Comparison of ENCODE assay signal across 22 cellular contexts in the genomic region with DNA sequence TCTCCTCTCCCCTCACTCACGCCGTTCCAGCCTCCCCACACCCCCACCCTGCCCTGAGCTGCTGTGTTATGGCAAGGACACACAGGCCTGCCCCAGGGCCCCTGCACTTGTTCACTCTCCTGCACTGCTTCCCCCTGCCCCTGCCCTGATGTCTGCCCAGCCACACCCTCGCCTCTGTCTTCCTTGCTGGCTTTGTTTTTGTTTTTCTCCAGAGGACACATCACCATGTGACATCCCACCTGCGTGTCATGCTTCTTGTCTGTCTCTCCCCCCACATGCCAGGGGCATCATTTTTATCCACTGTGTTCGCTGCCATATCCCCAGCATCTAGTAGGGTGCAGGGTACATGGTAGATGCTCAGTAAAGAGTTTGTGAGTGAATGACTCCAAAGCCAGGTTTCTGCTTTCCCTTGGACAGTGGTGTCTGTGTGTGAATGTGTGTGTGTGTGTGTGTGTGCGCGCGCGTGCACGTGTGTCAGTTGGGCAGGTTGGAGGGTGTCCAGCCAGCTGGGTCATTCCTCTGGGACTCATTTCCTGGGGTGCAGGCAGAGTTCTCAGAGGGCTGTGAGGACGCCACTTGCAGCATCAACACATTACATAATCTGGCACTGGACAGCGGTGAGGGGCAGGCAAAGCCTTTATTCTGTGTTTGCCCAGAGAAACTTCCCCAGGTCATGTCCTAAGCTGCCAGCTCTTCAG.
DNase-seq lines count a peak whose midpoint lies in the region; ATAC-seq, FAIRE-seq and TF ChIP-seq lines count a peak whose summit lies in the region.
"Had no signal": no experiment of that assay in that cellular context is flagged by ENCODE, and none has a peak within 500 bp of the region (broad histone marks: within the 10 kb centered on the region; RNA-seq: fewer than 3 reads in every experiment).

No MANE protein-coding gene starts in this region.

- no peak overlapping the region for H3K27ac ChIP-seq in coronary artery
- H3K27ac ChIP-seq in HepG2 (ENCODE audit: extremely low read length, insufficient read depth, low read length), result no peak overlapping the region
- H3K27ac ChIP-seq: BLaER1, Peyer's patch had no signal

- no peak overlapping the region for H2AFZ ChIP-seq in HepG2 (ENCODE audit: low read length)

- TF ChIP-seq CTCF in coronary artery (IDR thresholded peaks at IDR 0.05), result no peak
- TF ChIP-seq CTCF in HepG2 (CRISPR knock-in tag; IDR thresholded peaks at IDR 0.05), result no peak

- no peaks in the 10 kb centered on the region for H3K79me2 ChIP-seq in HepG2 (ENCODE audit: insufficient read depth, low read length)

- TF ChIP-seq RAD21 in HepG2 (CRISPR knock-in tag; IDR thresholded peaks at IDR 0.05), result no peak

- intact Hi-C loops in HepG2 (cut with micrococcal nuclease; ENCODE audit: unreplicated experiment) (no loop called here), sciatic nerve (cut with DNase I) (no loop called here)

- BruUV-seq in HepG2 (replicated peaks; lab: Mats Ljungman, UMichigan), result no TSS peak

- no peaks in the 10 kb centered on the region for H3K9me3 ChIP-seq in HepG2 (ENCODE audit: low read length)
- H3K9me3 ChIP-seq: BLaER1, Peyer's patch had no signal

- no peak overlapping the region for H3K9ac ChIP-seq in HepG2 (ENCODE audit: insufficient read depth, low read depth, low read length)
- H3K9ac ChIP-seq: BLaER1 had no signal

- POLR2A ChIA-PET in HepG2 (lab: Yijun Ruan, JAX), result no interaction called here

- H4K20me1 ChIP-seq in HepG2 (ENCODE audit: insufficient read depth, low read length), result no peaks in the 10 kb centered on the region
- H4K20me1 ChIP-seq: BLaER1 had no signal

- DNase-seq in G401 (ENCODE audit: low spot score), result peak; percentile 15
- peak; percentile 55 for DNase-seq in coronary artery (ENCODE audit: low spot score)
- no peak for DNase-seq in HepG2 (ENCODE audit: low spot score)
- DNase-seq in sciatic nerve (ENCODE audit: low spot score), result peak; percentile 37
- no peak for DNase-seq in HT-29 (ENCODE audit: low spot score)
- DNase-seq: CD4-positive, alpha-beta memory T cell; DMS153; Kasumi-1; NCI-H1092 treated with DMSO at 0.1 percent for 48 hours; NCI-H2081 treated with DMSO at 0.1 percent for 48 hours; NCI-H446 treated with DMSO at 0.1 percent for 48 hours; NCI-H69; NK-92 treated with Interleukin-12 subunit alpha and Interleukin-12 subunit beta, amount 100 ng/mL, for 24 hours; Right ventricle myocardium superior had no signal

- CTCF ChIA-PET in HepG2 (lab: Yijun Ruan, JAX; ENCODE audit: low intra/inter-chr PET ratio, low total read pairs), result no interaction called here

- H3K36me3 ChIP-seq in HepG2 (replicated peaks in 1 of 2; ENCODE audit: control insufficient read depth in 1 of 2, insufficient read depth in 2 of 2, low read length in 2 of 2), result no peaks in the 10 kb centered on the region
- H3K36me3 ChIP-seq: BLaER1, Peyer's patch had no signal

- no peak for TF ChIP-seq POLR2A in HepG2 (IDR thresholded peaks at IDR 0.05; ENCODE audit: insufficient read depth in 1 of 2, low read depth in 2 of 2, low read length in 2 of 2)

- ATAC-seq in HepG2 (peak; percentile 38), sciatic nerve (no peak), GM19035 (IDR thresholded peaks at IDR 0.05; ENCODE audit: unreplicated experiment) (no peak), GM18867 (IDR thresholded peaks at IDR 0.05; ENCODE audit: unreplicated experiment) (no peak), GM19463 (IDR thresholded peaks at IDR 0.05; ENCODE audit: unreplicated experiment) (no peak)

- in situ Hi-C loops in G401 (cut with HindIII; ENCODE audit: low sequenced_read_pairs), result no loop called here
- in situ Hi-C loops in HepG2 (cut with HindIII; ENCODE audit: extremely low pct_ligation_motif_present, low pct_unique_long_range_greater_than_20kb), result no loop called here

- WGBS in HepG2 (ENCODE audit: low lambda C conversion rate), result 38% methylated on average over 12 of the region's 12 CpGs

- no peak overlapping the region; the same call in 1 of the 2 replicates for H3K4me2 ChIP-seq in HepG2 (ENCODE audit: low read depth, low read length)
- H3K4me2 ChIP-seq: BLaER1 had no signal

- FAIRE-seq in HepG2 (lab: Jason Lieb, UNC), result no peak
- FAIRE-seq: A204.1, GM12891, HTR-8/SVneo had no signal

- TF ChIP-seq EP300 in HepG2 (IDR thresholded peaks at IDR 0.05; ENCODE audit: low read depth in 2 of 2, low read length in 2 of 2), result no peak
- TF ChIP-seq EP300 in HepG2 (CRISPR knock-in tag; IDR thresholded peaks at IDR 0.05; ENCODE audit: borderline replicate concordance), result no peak

- H3K4me3 ChIP-seq in coronary artery, result no peak overlapping the region
- no peak overlapping the region for H3K4me3 ChIP-seq in HepG2 (replicated peaks in 1 of 3; ENCODE audit: insufficient read depth in 1 of 3, low read depth in 2 of 3, low read length in 3 of 3)
- H3K4me3 ChIP-seq: BLaER1, Peyer's patch had no signal

- peaks cover 1 to 30% of the 10 kb centered on the region in 2 experiments; a peak in 2 of 5 replicates for H3K27me3 ChIP-seq in HepG2 (ENCODE audit: control insufficient read depth in 1 of 2, insufficient read depth in 2 of 2, low read length in 2 of 2)
- H3K27me3 ChIP-seq: BLaER1, Peyer's patch had no signal

- peaks cover 22% of the 10 kb centered on the region for H3K4me1 ChIP-seq in HepG2 (ENCODE audit: insufficient read depth, low read length)
- H3K4me1 ChIP-seq: Peyer's patch had no signal

TF ChIP-seq in HepG2, 621 proteins besides CTCF, POLR2A, EP300 and RAD21:
- TF ChIP-seq FOXO1 (CRISPR knock-in tag; IDR thresholded peaks at IDR 0.05) (0 out of 2 replicates have a peak, but pooled peaks have one; percentile 5), ETV6 (CRISPR knock-in tag; conservative IDR thresholded peaks at IDR 0.05) (no peak), RARA (CRISPR knock-in tag; IDR thresholded peaks at IDR 0.05) (peak; percentile 57), GLI4 (CRISPR knock-in tag; IDR thresholded peaks at IDR 0.05; ENCODE audit: borderline replicate concordance) (no peak), ZNF234 (CRISPR knock-in tag; conservative IDR thresholded peaks at IDR 0.05) (no peak), NCOA2 (CRISPR knock-in tag; IDR thresholded peaks at IDR 0.05) (no peak), SAP130 (CRISPR knock-in tag; IDR thresholded peaks at IDR 0.05; ENCODE audit: low read depth) (no peak), ZFYVE20 (CRISPR knock-in tag; IDR thresholded peaks at IDR 0.05; ENCODE audit: borderline replicate concordance, low read depth) (no peak), ATF7 (IDR thresholded peaks at IDR 0.05) (no peak), ATF7 (CRISPR knock-in tag; IDR thresholded peaks at IDR 0.05) (no peak), HDAC2 (CRISPR knock-in tag; IDR thresholded peaks at IDR 0.05) (0 out of 2 replicates have a peak, but pooled peaks have one; percentile 21), PHF21A (CRISPR knock-in tag; IDR thresholded peaks at IDR 0.05) (0 out of 2 replicates have a peak, but pooled peaks have one; percentile 18), SP2 (CRISPR knock-in tag; IDR thresholded peaks at IDR 0.05) (0 out of 2 replicates have a peak, but pooled peaks have one; percentile 10), BHLHE40 (IDR thresholded peaks at IDR 0.05; ENCODE audit: low read length) (peak; percentile 47), HNRNPH1 (optimal IDR thresholded peaks at IDR 0.05; ENCODE audit: low read depth, low read length) (no peak), ARNT2 (CRISPR knock-in tag; IDR thresholded peaks at IDR 0.05; ENCODE audit: low read depth) (no peak), NR2F6 (IDR thresholded peaks at IDR 0.05) (no peak), NR2F6 (CRISPR knock-in tag; IDR thresholded peaks at IDR 0.05) (no peak), ZNF883 (CRISPR knock-in tag; IDR thresholded peaks at IDR 0.05; ENCODE audit: not compliant biosample characterization) (no peak), ZNF772 (CRISPR knock-in tag; IDR thresholded peaks at IDR 0.05) (no peak), IKZF1 (IDR thresholded peaks at IDR 0.05) (no peak), ZNF790 (CRISPR knock-in tag; IDR thresholded peaks at IDR 0.05; ENCODE audit: borderline replicate concordance) (0 out of 2 replicates have a peak, but pooled peaks have one; percentile 39), MTA1 (CRISPR knock-in tag; IDR thresholded peaks at IDR 0.05; ENCODE audit: borderline replicate concordance) (peak; percentile 31; the same call in 1 of the 2 replicates), ATRX (CRISPR knock-in tag; IDR thresholded peaks at IDR 0.05; ENCODE audit: borderline replicate concordance) (no peak)
- TF ChIP-seq, protein P1, sequence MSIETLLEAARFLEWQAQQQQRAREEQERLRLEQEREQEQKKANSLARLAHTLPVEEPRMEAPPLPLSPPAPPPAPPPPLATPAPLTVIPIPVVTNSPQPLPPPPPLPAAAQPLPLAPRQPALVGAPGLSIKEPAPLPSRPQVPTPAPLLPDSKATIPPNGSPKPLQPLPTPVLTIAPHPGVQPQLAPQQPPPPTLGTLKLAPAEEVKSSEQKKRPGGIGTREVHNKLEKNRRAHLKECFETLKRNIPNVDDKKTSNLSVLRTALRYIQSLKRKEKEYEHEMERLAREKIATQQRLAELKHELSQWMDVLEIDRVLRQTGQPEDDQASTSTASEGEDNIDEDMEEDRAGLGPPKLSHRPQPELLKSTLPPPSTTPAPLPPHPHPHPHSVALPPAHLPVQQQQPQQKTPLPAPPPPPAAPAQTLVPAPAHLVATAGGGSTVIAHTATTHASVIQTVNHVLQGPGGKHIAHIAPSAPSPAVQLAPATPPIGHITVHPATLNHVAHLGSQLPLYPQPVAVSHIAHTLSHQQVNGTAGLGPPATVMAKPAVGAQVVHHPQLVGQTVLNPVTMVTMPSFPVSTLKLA (IDR thresholded peaks at IDR 0.05), result peak; percentile 62
- TF ChIP-seq, protein P2, sequence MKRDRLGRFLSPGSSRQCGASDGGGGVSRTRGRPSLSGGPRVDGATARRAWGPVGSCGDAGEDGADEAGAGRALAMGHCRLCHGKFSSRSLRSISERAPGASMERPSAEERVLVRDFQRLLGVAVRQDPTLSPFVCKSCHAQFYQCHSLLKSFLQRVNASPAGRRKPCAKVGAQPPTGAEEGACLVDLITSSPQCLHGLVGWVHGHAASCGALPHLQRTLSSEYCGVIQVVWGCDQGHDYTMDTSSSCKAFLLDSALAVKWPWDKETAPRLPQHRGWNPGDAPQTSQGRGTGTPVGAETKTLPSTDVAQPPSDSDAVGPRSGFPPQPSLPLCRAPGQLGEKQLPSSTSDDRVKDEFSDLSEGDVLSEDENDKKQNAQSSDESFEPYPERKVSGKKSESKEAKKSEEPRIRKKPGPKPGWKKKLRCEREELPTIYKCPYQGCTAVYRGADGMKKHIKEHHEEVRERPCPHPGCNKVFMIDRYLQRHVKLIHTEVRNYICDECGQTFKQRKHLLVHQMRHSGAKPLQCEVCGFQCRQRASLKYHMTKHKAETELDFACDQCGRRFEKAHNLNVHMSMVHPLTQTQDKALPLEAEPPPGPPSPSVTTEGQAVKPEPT (CRISPR knock-in tag; IDR thresholded peaks at IDR 0.05; ENCODE audit: low read depth), result 0 out of 2 replicates have a peak, but pooled peaks have one; percentile 34

Comparison
In these comparisons a context has a peak if more than half of its experiments do, and no peak if none do; other contexts are left out.
1. DNase-seq: peak in G401 (single experiment), coronary artery (single experiment) and sciatic nerve (single experiment); none in HepG2 (single experiment) and HT-29 (single experiment).